18 cellular contexts compared by ENCODE assay signal in genomic region chrX:2313864-2314646, GRCh38.
A peak's percentile ranks its signal among the peaks of the same experiment; 100 is the strongest.
DNase-seq lines count a peak whose midpoint lies in the region; ATAC-seq, FAIRE-seq and TF ChIP-seq lines count a peak whose summit lies in the region.
"Had no signal": no experiment of that assay in that cellular context is flagged by ENCODE, and none has a peak within 500 bp of the region (broad histone marks: within the 10 kb centered on the region; RNA-seq: fewer than 3 reads in every experiment).

No MANE protein-coding gene starts in this region.

- peaks cover 3% of the 10 kb centered on the region for H3K9me3 Mint-ChIP-seq in stimulated activated effector memory CD8-positive, alpha-beta T cell treated with anti-CD3 and anti-CD28 coated beads, Interleukin-12 subunit alpha, Interleukin-12 subunit beta, amount 100 ng/mL, for 72 hours
- H3K9me3 Mint-ChIP-seq: IgD-negative memory B cell had no signal

- no peak overlapping the region for H3K4me2 ChIP-seq in GM12878 (ENCODE audit: control insufficient read depth, insufficient read depth)
- H3K4me2 ChIP-seq: GM23338 had no signal

- SMC1A ChIA-PET in GM12878 (lab: Charles Lee; ENCODE audit: uncharacterized antibody, unreplicated experiment), result no interaction called here

- TF ChIP-seq POLR2A in GM12892 (IDR thresholded peaks at IDR 0.05; ENCODE audit: low read depth, low read length) (no peak), GM12878 (IDR thresholded peaks at IDR 0.05; ENCODE audit: low read depth, low read length) (no peak)

- H3K27me3 ChIP-seq in GM12878 (replicated peaks in 1 of 2; ENCODE audit: control insufficient read depth in 2 of 2, insufficient read depth in 2 of 2, low read length in 1 of 2), result no peaks in the 10 kb centered on the region
- H3K27me3 ChIP-seq in ascending aorta, result no peaks in the 10 kb centered on the region

- H3K4me3 Mint-ChIP-seq in stimulated activated effector memory CD8-positive, alpha-beta T cell treated with anti-CD3 and anti-CD28 coated beads, Interleukin-12 subunit alpha, Interleukin-12 subunit beta, amount 100 ng/mL, for 72 hours, result no peak overlapping the region
- H3K4me3 Mint-ChIP-seq: CD14-positive monocyte; CD8-positive, alpha-beta T cell; GM23338; HFFc6; IgD-negative memory B cell had no signal

- intact Hi-C loops in GM12878 (cut with micrococcal nuclease; ENCODE audit: unreplicated experiment) (no loop called here), ascending aorta (cut with DNase I) (no loop called here)

- POLR2A ChIA-PET in GM12878 (lab: Charles Lee), result no interaction called here

- H3K36me3 ChIP-seq in GM12878 (ENCODE audit: control insufficient read depth in 2 of 2, insufficient read depth in 2 of 2, low read length in 1 of 2) (no peaks in the 10 kb centered on the region), ascending aorta (no peaks in the 10 kb centered on the region)

- no peak for ATAC-seq in GM12878
- ATAC-seq in stimulated activated effector memory CD8-positive, alpha-beta T cell treated with anti-CD3 and anti-CD28 coated beads, Interleukin-12 subunit alpha, Interleukin-12 subunit beta, amount 100 ng/mL, for 72 hours, result no peak
- ATAC-seq in GM19467 (IDR thresholded peaks at IDR 0.05; ENCODE audit: unreplicated experiment), result no peak
- no peak for ATAC-seq in GM19023 (IDR thresholded peaks at IDR 0.05; ENCODE audit: unreplicated experiment)
- ATAC-seq: CD8-positive, alpha-beta T cell; GM23338 had no signal

- no peak for TF ChIP-seq CTCF in GM12878 (IDR thresholded peaks at IDR 0.05 in 2 of 3, conservative IDR thresholded peaks at IDR 0.05 in 1 of 3; ENCODE audit: control insufficient read depth in 2 of 3, extremely low read depth in 1 of 3, insufficient read depth in 1 of 3, low read depth in 3 of 3, low read length in 3 of 3)
- no peak for TF ChIP-seq CTCF in ascending aorta (IDR thresholded peaks at IDR 0.05)

- H3K4me3 ChIP-seq in GM12878 (no peak overlapping the region), ascending aorta (no peak overlapping the region)
- H3K4me3 ChIP-seq: GM23338 had no signal

- H3K4me1 ChIP-seq in GM12878 (ENCODE audit: control insufficient read depth, insufficient read depth, low read length), result no peaks in the 10 kb centered on the region
- H3K4me1 ChIP-seq in ascending aorta, result no peaks in the 10 kb centered on the region

- RAD21 ChIA-PET in GM12878 (lab: Charles Lee; ENCODE audit: unreplicated experiment), result no interaction called here

- H2AFZ ChIP-seq in GM12878 (ENCODE audit: control insufficient read depth, low read depth, low read length), result no peak overlapping the region
- H2AFZ ChIP-seq: GM23338 had no signal

- H3K9ac ChIP-seq in GM12878 (ENCODE audit: control insufficient read depth, insufficient read depth, low read length), result no peak overlapping the region

- no peaks in the 10 kb centered on the region for H3K79me2 ChIP-seq in GM12878 (ENCODE audit: control insufficient read depth, insufficient read depth, low read length)

- no peaks in the 10 kb centered on the region for H4K20me1 ChIP-seq in GM12878 (ENCODE audit: control insufficient read depth, insufficient read depth)

- 75% methylated on average over 1 of the region's 1 CpG for WGBS in GM12878 (ENCODE audit: insufficient coverage, insufficient replicate concordance, low lambda C conversion rate, missing lambda C conversion rate)

- no peak for TF ChIP-seq RAD21 in GM12878 (IDR thresholded peaks at IDR 0.05; ENCODE audit: insufficient read depth, low read depth, low read length)

- no TSS peak for BruUV-seq in GM12878 (replicated peaks; lab: Mats Ljungman, UMichigan)

- DNase-seq in GM12892 (ENCODE audit: insufficient read length), result no peak
- DNase-seq in GM12878 (ENCODE audit: low read depth, low spot score), result no peak
- peak; percentile 34 for DNase-seq in left kidney (ENCODE audit: low read depth, low spot score)
- no peak for DNase-seq in stimulated activated effector memory CD8-positive, alpha-beta T cell treated with anti-CD3 and anti-CD28 coated beads, Interleukin-12 subunit alpha, Interleukin-12 subunit beta, amount 100 ng/mL, for 72 hours (ENCODE audit: low spot score in 2 of 2)
- no peak for DNase-seq in ascending aorta (ENCODE audit: low spot score in 2 of 2)
- DNase-seq: CD8-positive, alpha-beta T cell; COR-L47; DMS53; GF-D8; HCEC 1CT; HFFc6 had no signal

- TF ChIP-seq EP300 in GM12878 (IDR thresholded peaks at IDR 0.05; ENCODE audit: borderline replicate concordance in 1 of 2, control insufficient read depth in 1 of 2, low read depth in 2 of 2, low read length in 2 of 2), result no peak

- H3K27ac ChIP-seq in GM12878 (ENCODE audit: control insufficient read depth, insufficient read depth) (no peak overlapping the region), ascending aorta (no peak overlapping the region)

- CTCF ChIA-PET in GM12878 (lab: Yijun Ruan, JAX), result no interaction called here

- no peaks in the 10 kb centered on the region for H3K36me3 Mint-ChIP-seq in stimulated activated effector memory CD8-positive, alpha-beta T cell treated with anti-CD3 and anti-CD28 coated beads, Interleukin-12 subunit alpha, Interleukin-12 subunit beta, amount 100 ng/mL, for 72 hours

- peaks cover 5% of the 10 kb centered on the region for H3K4me1 Mint-ChIP-seq in stimulated activated effector memory CD8-positive, alpha-beta T cell treated with anti-CD3 and anti-CD28 coated beads, Interleukin-12 subunit alpha, Interleukin-12 subunit beta, amount 100 ng/mL, for 72 hours
- H3K4me1 Mint-ChIP-seq: CD14-positive monocyte had no signal

- FAIRE-seq in GM12892 (lab: Jason Lieb, UNC) (peak; percentile 99), GM12878 (lab: Jason Lieb, UNC) (peak; percentile 99)
- FAIRE-seq: A204.1, GM18507 had no signal

- H3K9me3 ChIP-seq in GM12878 (replicated peaks; ENCODE audit: control insufficient read depth, insufficient read depth, low read length) (peaks cover 2% of the 10 kb centered on the region; the same call in 2 of the 3 replicates), ascending aorta (no peaks in the 10 kb centered on the region)

- in situ Hi-C loops in GM12878 (cut with MboI), result no loop called here

- H3K27ac Mint-ChIP-seq in stimulated activated effector memory CD8-positive, alpha-beta T cell treated with anti-CD3 and anti-CD28 coated beads, Interleukin-12 subunit alpha, Interleukin-12 subunit beta, amount 100 ng/mL, for 72 hours, result peak overlapping the region; percentile 32
- H3K27ac Mint-ChIP-seq: CD14-positive monocyte; CD8-positive, alpha-beta T cell; GM23338; HFFc6; IgD-negative memory B cell had no signal

TF ChIP-seq in GM12878, 131 proteins besides CTCF, POLR2A, EP300 and RAD21:
- TF ChIP-seq TARDBP (IDR thresholded peaks at IDR 0.05; ENCODE audit: borderline replicate concordance) (no peak), SUZ12 (IDR thresholded peaks at IDR 0.05; ENCODE audit: unreplicated experiment) (no peak), TCF7 (IDR thresholded peaks at IDR 0.05; ENCODE audit: borderline replicate concordance) (no peak), EZH2 (IDR thresholded peaks at IDR 0.05; ENCODE audit: borderline replicate concordance, control insufficient read depth, low read depth, low read length) (no peak)
